In genomic region chr1:30446100-30446499, GRCh38 we compare ENCODE assay signal across 17 cellular contexts.
"Had no signal": no experiment of that assay in that cellular context is flagged by ENCODE, and none has a peak within 500 bp of the region (broad histone marks: within the 10 kb centered on the region; RNA-seq: fewer than 3 reads in every experiment).

No MANE protein-coding gene starts in this region.

- H3K27me3 Mint-ChIP-seq: activated CD4-positive, alpha-beta T cell treated with anti-CD3 and anti-CD28 coated beads, Interleukin-2, amount 10 ng/mL, durations not matched to agents 7 days and 5 days had no signal

- FAIRE-seq: frontal cortex, TTC549 had no signal

- H3K9me3 ChIP-seq: psoas muscle, right lobe of liver, thoracic aorta had no signal

- H3K27ac ChIP-seq: epithelial cell of prostate, psoas muscle, right lobe of liver, thoracic aorta had no signal

- H3K4me1 ChIP-seq: psoas muscle, right lobe of liver had no signal

- H3K4me3 ChIP-seq: psoas muscle, right lobe of liver, thoracic aorta had no signal

- H3K4me3 Mint-ChIP-seq: activated B cell treated with CpG ODN at 0.5 μM for 24 hours; activated CD4-positive, alpha-beta T cell treated with anti-CD3 and anti-CD28 coated beads, Interleukin-2, amount 10 ng/mL, durations not matched to agents 7 days and 5 days; activated naive CD4-positive, alpha-beta T cell treated with anti-CD3 and anti-CD28 coated beads for 36 hours; activated naive CD8-positive, alpha-beta T cell treated with anti-CD3 and anti-CD28 coated beads, Interleukin-2, amount 50 U/mL, for 24 hours; effector memory CD8-positive, alpha-beta T cell; naive thymus-derived CD8-positive, alpha-beta T cell had no signal

- H3K27me3 ChIP-seq: right lobe of liver had no signal

- H3K4me1 Mint-ChIP-seq: activated B cell treated with CpG ODN at 0.5 μM for 24 hours; activated CD4-positive, alpha-beta T cell treated with anti-CD3 and anti-CD28 coated beads, Interleukin-2, amount 10 ng/mL, durations not matched to agents 7 days and 5 days; activated naive CD8-positive, alpha-beta T cell treated with anti-CD3 and anti-CD28 coated beads, Interleukin-2, amount 50 U/mL, for 24 hours; naive thymus-derived CD8-positive, alpha-beta T cell had no signal

- DNase-seq: activated B cell treated with CpG ODN at 0.5 μM for 24 hours; activated CD4-positive, alpha-beta T cell treated with anti-CD3 and anti-CD28 coated beads, Interleukin-2, amount 10 ng/mL, durations not matched to agents 7 days and 5 days; activated naive CD4-positive, alpha-beta T cell treated with anti-CD3 and anti-CD28 coated beads for 36 hours; activated naive CD8-positive, alpha-beta T cell treated with anti-CD3 and anti-CD28 coated beads, Interleukin-2, amount 50 U/mL, for 24 hours; cerebellar nuclear complex; effector memory CD8-positive, alpha-beta T cell; left cardiac atrium; naive thymus-derived CD8-positive, alpha-beta T cell; nucleus accumbens; psoas muscle; right lobe of liver; stimulated activated CD4-positive, alpha-beta T cell treated with anti-CD3 and anti-CD28 coated beads, Interleukin-1b, Interleukin-23, amount 100 ng/mL, for 48 hours; T-helper 2 cell had no signal

- H3K27ac Mint-ChIP-seq: activated B cell treated with CpG ODN at 0.5 μM for 24 hours; activated naive CD4-positive, alpha-beta T cell treated with anti-CD3 and anti-CD28 coated beads for 36 hours; activated naive CD8-positive, alpha-beta T cell treated with anti-CD3 and anti-CD28 coated beads, Interleukin-2, amount 50 U/mL, for 24 hours; effector memory CD8-positive, alpha-beta T cell; naive thymus-derived CD8-positive, alpha-beta T cell had no signal

- H3K36me3 ChIP-seq: right lobe of liver, thoracic aorta had no signal

- H3K9me3 Mint-ChIP-seq: activated naive CD8-positive, alpha-beta T cell treated with anti-CD3 and anti-CD28 coated beads, Interleukin-2, amount 50 U/mL, for 24 hours; effector memory CD8-positive, alpha-beta T cell had no signal

- ATAC-seq: activated naive CD8-positive, alpha-beta T cell treated with anti-CD3 and anti-CD28 coated beads, Interleukin-2, amount 50 U/mL, for 24 hours; effector memory CD8-positive, alpha-beta T cell; left cardiac atrium; naive thymus-derived CD8-positive, alpha-beta T cell; psoas muscle; right lobe of liver had no signal
